ENCODE assay signal across 8 cellular contexts in genomic region chr5:73565969-73566547, GRCh38. TPM values are rescaled to one million over a fixed set of nuclear protein-coding genes. Genes with fewer than 3 reads are reported as not detected.
DNase-seq lines count a peak whose midpoint lies in the region; FAIRE-seq and TF ChIP-seq lines count a peak whose summit lies in the region.

No MANE protein-coding gene starts in this region.

- no peak for TF ChIP-seq CTCF in RWPE1 (conservative IDR thresholded peaks at IDR 0.05; ENCODE audit: low read depth)
- no peak for TF ChIP-seq CTCF in fibroblast of the aortic adventitia (IDR thresholded peaks at IDR 0.05; ENCODE audit: insufficient read depth, low read length)

- POLR2A ChIA-PET in RWPE1 (lab: Yijun Ruan, JAX; ENCODE audit: low non-redundant PET), result no interaction called here

- H3K4me1 ChIP-seq in small intestine (ENCODE audit: control insufficient read depth in 2 of 2, insufficient read depth in 1 of 2, low read depth in 1 of 2, low read length in 1 of 2), result peaks cover 4% of the 10 kb centered on the region in 2 donors

- no peaks in the 10 kb centered on the region for H3K27me3 Mint-ChIP-seq in T-helper 2 cell treated with Interferon-gamma antibody and Interleukin-4, amounts not matched to agents 5 μg/mL and 100 μg/mL, for 36 hours (ENCODE audit: low read depth)

- peak overlapping the region; percentile 99 for H3K27ac Mint-ChIP-seq in T-helper 2 cell treated with Interferon-gamma antibody and Interleukin-4, amounts not matched to agents 5 μg/mL and 100 μg/mL, for 36 hours

- H3K27me3 ChIP-seq in small intestine (ENCODE audit: control insufficient read depth in 2 of 2, insufficient read depth in 2 of 2, low read length in 2 of 2), result no peaks in the 10 kb centered on the region

- CTCF ChIA-PET in RWPE1 (lab: Yijun Ruan, JAX), result no interaction called here

- peak overlapping the region; percentile 88 for H3K27ac ChIP-seq in RWPE1
- H3K27ac ChIP-seq in small intestine (ENCODE audit: low read depth in 1 of 2, low read length in 1 of 2), result peak overlapping the region; percentile 58 to 97

- peak overlapping the region; percentile 98 for H3K4me3 Mint-ChIP-seq in T-helper 2 cell treated with Interferon-gamma antibody and Interleukin-4, amounts not matched to agents 5 μg/mL and 100 μg/mL, for 36 hours

- no peak for FAIRE-seq in small intestine (lab: Jason Lieb, UNC)

- 3 to 7% (median 5%) methylated on average over 8 of the region's 8 CpGs for WGBS in small intestine, 3 donors

- DNase-seq in T-helper 2 cell treated with Interferon-gamma antibody and Interleukin-4, amounts not matched to agents 5 μg/mL and 100 μg/mL, for 36 hours (ENCODE audit: low spot score), result no peak
- DNase-seq in T-helper 2 cell (no peak), RWPE1 (ENCODE audit: low spot score) (no peak), fibroblast of the aortic adventitia (ENCODE audit: low read depth) (no peak), small intestine (no peak), globus pallidus (ENCODE audit: low spot score) (no peak), glomerular visceral epithelial cell (ENCODE audit: extremely low spot score) (no peak), NOMO-1 treated with DMSO at 0.1 percent for 48 hours (lab: John Stamatoyannopoulos, UW; ENCODE audit: unreplicated experiment) (no peak)

- peaks cover 28% of the 10 kb centered on the region for H3K4me1 Mint-ChIP-seq in T-helper 2 cell treated with Interferon-gamma antibody and Interleukin-4, amounts not matched to agents 5 μg/mL and 100 μg/mL, for 36 hours (ENCODE audit: low read depth)

- H3K36me3 ChIP-seq in small intestine (ENCODE audit: control insufficient read depth in 2 of 2, insufficient read depth in 2 of 2, low read length in 2 of 2), result peaks cover 2 to 5% of the 10 kb centered on the region in 2 donors

- no peaks in the 10 kb centered on the region for H3K9me3 ChIP-seq in small intestine (ENCODE audit: control insufficient read depth, low read depth)

- peaks cover 24% of the 10 kb centered on the region for H3K36me3 Mint-ChIP-seq in T-helper 2 cell treated with Interferon-gamma antibody and Interleukin-4, amounts not matched to agents 5 μg/mL and 100 μg/mL, for 36 hours (ENCODE audit: low read depth)

- no peaks in the 10 kb centered on the region for H3K9me3 Mint-ChIP-seq in T-helper 2 cell treated with Interferon-gamma antibody and Interleukin-4, amounts not matched to agents 5 μg/mL and 100 μg/mL, for 36 hours

- H3K4me3 ChIP-seq in fibroblast of the aortic adventitia (ENCODE audit: low read depth, low read length), result peak overlapping the region; percentile 74
- peak overlapping the region; percentile 68 to 75 for H3K4me3 ChIP-seq in small intestine (ENCODE audit: low read depth in 1 of 2, low read length in 2 of 2)

RNA-seq across cellular contexts. Expression of gene UTP15, which starts 0.5 kb away (rescaled TPM):
- total RNA-seq in fibroblast of the aortic adventitia (ENCODE audit: low replicate concordance), result 31.2 and 33.2 TPM in 2 replicates
- polyA plus RNA-seq in small intestine, result 1 to 10 TPM; 2.5 to 5.3 (median 3.8) TPM

RNA-seq across cellular contexts. Expression of gene ANKRA2, which starts 0.6 kb away (rescaled TPM):
- 10.5 and 15.3 TPM in 2 replicates for total RNA-seq in fibroblast of the aortic adventitia (ENCODE audit: low replicate concordance)
- 10 to 100 TPM in 2 of 3 donors, 1 to 10 TPM in 1; 9.2 to 13.0 (median 11.1) TPM for polyA plus RNA-seq in small intestine

RNA-seq across cellular contexts. Expression of gene ARHGEF28, which starts 59.9 kb away (rescaled TPM):
- total RNA-seq in fibroblast of the aortic adventitia (ENCODE audit: low replicate concordance), result 10.1 and 26.2 TPM in 2 replicates
- polyA plus RNA-seq in small intestine, result 1 to 10 TPM; 1.1 to 3.4 (median 2.0) TPM
